5 cellular contexts compared by ENCODE assay signal in the genomic region with DNA sequence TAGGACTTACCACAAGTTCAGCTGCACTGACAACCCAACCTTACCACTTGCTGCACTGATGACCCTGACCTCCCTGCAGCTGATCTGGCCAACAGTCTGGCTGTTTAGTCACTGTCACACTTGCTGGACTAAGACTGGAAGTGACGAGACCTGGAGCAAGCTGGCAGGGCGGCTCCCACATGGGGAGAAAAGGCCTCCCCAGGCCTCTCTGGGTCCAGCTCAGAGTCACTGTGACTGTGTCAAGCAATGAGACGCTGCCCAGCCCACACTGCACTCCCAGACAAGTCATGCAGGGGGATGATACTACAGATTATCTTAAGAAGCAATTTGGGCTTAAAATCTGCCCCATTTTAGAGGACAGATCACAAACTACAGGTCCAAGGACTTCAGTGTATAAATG. TPM values are rescaled to one million over a fixed set of nuclear protein-coding genes. Genes with fewer than 3 reads are reported as not detected.
"Had no signal": no experiment of that assay in that cellular context is flagged by ENCODE, and none has a peak within 500 bp of the region (broad histone marks: within the 10 kb centered on the region; RNA-seq: fewer than 3 reads in every experiment).

No MANE protein-coding gene starts in this region.

RNA-seq across cellular contexts. Expression of gene TUBA3D, which starts 5.0 kb away (rescaled TPM):
- total RNA-seq: GM23248, H4, HFFc6, IMR-90 had no signal
- polyA plus RNA-seq: GM23248, IMR-90 had no signal

RNA-seq across cellular contexts. Expression of gene CCDC74A, which starts 56.7 kb away (rescaled TPM):
- total RNA-seq: HT1080 had no signal
